ENCODE assay signal across 8 cellular contexts in the genomic region with DNA sequence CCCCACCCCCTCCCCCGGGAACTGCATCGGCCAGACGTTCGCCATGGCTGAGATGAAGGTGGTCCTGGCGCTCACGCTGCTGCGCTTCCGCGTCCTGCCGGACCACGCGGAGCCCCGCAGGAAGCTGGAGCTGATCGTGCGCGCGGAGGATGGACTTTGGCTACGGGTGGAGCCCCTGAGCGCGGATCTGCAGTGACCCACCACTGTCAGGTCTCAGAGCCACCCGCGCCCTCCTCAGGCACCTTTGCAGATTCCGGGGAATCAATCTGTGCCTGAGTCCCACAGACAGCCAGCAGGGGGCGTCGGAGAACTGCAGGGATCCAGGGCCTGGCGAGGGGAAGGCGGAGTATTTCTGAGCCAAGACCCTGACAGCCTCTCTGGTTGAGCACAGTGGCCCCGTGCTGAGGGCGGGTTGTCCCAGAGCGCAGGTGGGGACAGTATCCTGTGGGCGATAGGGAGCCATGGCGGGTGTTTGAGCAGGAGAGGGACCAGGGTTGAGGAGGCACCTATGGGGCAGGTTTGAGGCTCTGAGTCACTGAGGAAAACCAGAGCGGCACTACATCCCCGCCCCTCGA.
A peak's percentile ranks its signal among the peaks of the same experiment; 100 is the strongest.
DNase-seq lines count a peak whose midpoint lies in the region; ATAC-seq and TF ChIP-seq lines count a peak whose summit lies in the region.

No MANE protein-coding gene starts in this region.

- ATAC-seq in GM21737 (IDR thresholded peaks at IDR 0.05; ENCODE audit: unreplicated experiment): no peak

- H3K27ac ChIP-seq in C4-2B (no peak overlapping the region), neutrophil (peak overlapping the region; percentile 54)

- no peak overlapping the region for H3K4me3 ChIP-seq in fibroblast of pulmonary artery (replicated peaks; ENCODE audit: low read depth, low read length)
- peak overlapping the region in 1 of 2 experiments; percentile 47 for H3K4me3 ChIP-seq in neutrophil (ENCODE audit: low read depth in 1 of 2, low read length in 1 of 2)

- no peaks in the 10 kb centered on the region for H3K36me3 ChIP-seq in neutrophil

- peaks cover 51 to 53% of the 10 kb centered on the region in 2 experiments for H3K4me1 ChIP-seq in neutrophil (ENCODE audit: control insufficient read depth in 1 of 2, insufficient read depth in 1 of 2, low read depth in 1 of 2, low read length in 1 of 2)

- peaks cover 40% of the 10 kb centered on the region for H3K27me3 ChIP-seq in neutrophil

- TF ChIP-seq CTCF in C4-2B (conservative IDR thresholded peaks at IDR 0.05) (peak; percentile 98), fibroblast of pulmonary artery (IDR thresholded peaks at IDR 0.05; ENCODE audit: low read length, missing control alignments) (peak; percentile 89), neutrophil (IDR thresholded peaks at IDR 0.05) (peak; percentile 95)

- H3K9me3 ChIP-seq in neutrophil: no peaks in the 10 kb centered on the region

- peak; percentile 74 for DNase-seq in HK-2 (ENCODE audit: unreplicated experiment)
- peak; percentile 52 for DNase-seq in RKO (ENCODE audit: low spot score)
- DNase-seq in activated T-helper 1 cell treated with Interleukin-2 at 50 U/mL for 16 hours (ENCODE audit: low read depth): peak; percentile 66
- DNase-seq in fibroblast of pulmonary artery (ENCODE audit: low read depth): peak; percentile 62
- peak; percentile 23 for DNase-seq in stromal cell of bone marrow (ENCODE audit: low read depth)

Comparison
In these comparisons a context has a peak if more than half of its experiments do, and no peak if none do; other contexts are left out.
1. DNase-seq: peak in every context shown above with its lines; median percentile 74 in HK-2; 66 in activated T-helper 1 cell treated with Interleukin-2 at 50 U/mL for 16 hours; 62 in fibroblast of pulmonary artery; 52 in RKO; 23 in stromal cell of bone marrow.